21 cellular contexts compared by ENCODE assay signal in the genomic region with DNA sequence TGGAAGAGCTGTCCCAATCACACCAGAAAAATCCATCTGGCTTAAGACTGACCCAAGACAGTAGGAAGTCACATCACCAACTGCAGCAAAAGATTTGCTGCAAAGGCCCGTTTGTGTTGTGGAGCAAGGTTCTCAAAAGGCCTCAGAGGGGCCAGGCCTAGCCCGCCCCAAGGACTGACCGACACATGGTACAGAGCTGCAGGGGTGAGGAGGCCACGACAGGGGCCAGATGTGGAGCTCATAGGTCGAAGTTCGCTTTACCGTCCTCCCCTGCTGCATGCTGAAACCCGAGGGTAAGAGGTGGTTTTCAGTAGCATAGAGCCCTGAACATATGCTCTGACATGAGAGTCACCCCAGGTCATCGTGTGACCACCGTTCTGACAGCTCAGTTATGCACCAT. TPM values are rescaled to one million over a fixed set of nuclear protein-coding genes. Genes with fewer than 3 reads are reported as not detected.
DNase-seq lines count a peak whose midpoint lies in the region; ATAC-seq, FAIRE-seq and TF ChIP-seq lines count a peak whose summit lies in the region.
"Had no signal": no experiment of that assay in that cellular context is flagged by ENCODE, and none has a peak within 500 bp of the region (broad histone marks: within the 10 kb centered on the region; RNA-seq: fewer than 3 reads in every experiment).

No MANE protein-coding gene starts in this region.

- no peak overlapping the region for H3K27ac Mint-ChIP-seq in stimulated activated memory B cell treated with anti-CD40 and anti-IgM and Interleukin-4, amounts not matched to agents 10 μg/mL and 1 μg/mL and 100 μg/mL, for 72 hours
- H3K27ac Mint-ChIP-seq: CD4-positive, CD25-positive, alpha-beta regulatory T cell; CD8-positive, alpha-beta T cell had no signal

- H4K20me1 ChIP-seq in OCI-LY1 (ENCODE audit: insufficient read depth, low read length): no peaks in the 10 kb centered on the region
- H4K20me1 ChIP-seq in PC-9 (ENCODE audit: insufficient read depth): no peaks in the 10 kb centered on the region

- TF ChIP-seq POLR2A in esophagus muscularis mucosa (IDR thresholded peaks at IDR 0.05; ENCODE audit: low read depth): no peak

- 87% methylated on average over 8 of the region's 10 CpGs for WGBS in esophagus muscularis mucosa

- H3K4me1 Mint-ChIP-seq in stimulated activated memory B cell treated with anti-CD40 and anti-IgM and Interleukin-4, amounts not matched to agents 10 μg/mL and 1 μg/mL and 100 μg/mL, for 72 hours: no peaks in the 10 kb centered on the region
- H3K4me1 Mint-ChIP-seq: CD4-positive, CD25-positive, alpha-beta regulatory T cell had no signal

- H3K27me3 ChIP-seq in OCI-LY1 (ENCODE audit: insufficient read depth, low read length) (no peaks in the 10 kb centered on the region), bronchial epithelial cell (ENCODE audit: control insufficient read depth, insufficient read depth, low read length) (peaks cover 2% of the 10 kb centered on the region), esophagus muscularis mucosa (no peaks in the 10 kb centered on the region), PC-9 (ENCODE audit: insufficient read depth, low read depth) (no peaks in the 10 kb centered on the region)

- ATAC-seq in stimulated activated memory B cell treated with anti-CD40 and anti-IgM and Interleukin-4, amounts not matched to agents 10 μg/mL and 1 μg/mL and 100 μg/mL, for 72 hours: peak; percentile 31
- no peak for ATAC-seq in HG03378 (IDR thresholded peaks at IDR 0.05; ENCODE audit: unreplicated experiment)
- ATAC-seq: CD8-positive, alpha-beta T cell; GM12878 had no signal

- H3K27ac ChIP-seq in OCI-LY1 (ENCODE audit: low read depth, low read length, poor library complexity, severe bottlenecking): no peak overlapping the region
- no peak overlapping the region for H3K27ac ChIP-seq in esophagus muscularis mucosa (replicated peaks in 1 of 4)
- H3K27ac ChIP-seq in PC-9: no peak overlapping the region

- H3K4me2 ChIP-seq in OCI-LY1 (ENCODE audit: low read length) (no peak overlapping the region), PC-9 (no peak overlapping the region)

- H3K4me3 ChIP-seq in OCI-LY1 (ENCODE audit: low read depth, low read length, poor library complexity, severe bottlenecking) (no peak overlapping the region), bronchial epithelial cell (ENCODE audit: low read depth, low read length) (no peak overlapping the region), esophagus muscularis mucosa (no peak overlapping the region), PC-9 (no peak overlapping the region)
- H3K4me3 ChIP-seq: GM12878 had no signal

- no peak overlapping the region for H3K9ac ChIP-seq in OCI-LY1 (ENCODE audit: low read length)

- H3K36me3 ChIP-seq in OCI-LY1 (ENCODE audit: insufficient read depth, low read length) (no peaks in the 10 kb centered on the region), bronchial epithelial cell (ENCODE audit: control insufficient read depth, insufficient read depth, low read length) (no peaks in the 10 kb centered on the region), esophagus muscularis mucosa (peaks cover 0 to 26% (median 3%) of the 10 kb centered on the region in 4 donors), PC-9 (ENCODE audit: low read depth) (no peaks in the 10 kb centered on the region)

- H3K9me2 ChIP-seq in OCI-LY1 (ENCODE audit: low read depth, low read length) (no peaks in the 10 kb centered on the region), PC-9 (ENCODE audit: insufficient read depth) (no peaks in the 10 kb centered on the region)

- H3K4me3 Mint-ChIP-seq in stimulated activated memory B cell treated with anti-CD40 and anti-IgM and Interleukin-4, amounts not matched to agents 10 μg/mL and 1 μg/mL and 100 μg/mL, for 72 hours: no peak overlapping the region
- H3K4me3 Mint-ChIP-seq: CD4-positive, CD25-positive, alpha-beta regulatory T cell; CD8-positive, alpha-beta T cell had no signal

- DNase-seq in bronchial epithelial cell (ENCODE audit: low read depth) (no peak), esophagus muscularis mucosa (ENCODE audit: extremely low spot score) (peak; percentile 86), PC-9 (no peak), DMS114 treated with DMSO at 0.1 percent for 48 hours (lab: John Stamatoyannopoulos, UW; ENCODE audit: unreplicated experiment) (no peak)
- DNase-seq: C1 segment of cervical spinal cord; Caco-2; CD4-positive, CD25-positive, alpha-beta regulatory T cell; CD8-positive, alpha-beta T cell; DMS79; EL; GDM1; GOT3; H7; HCEC 1CT had no signal

- no peaks in the 10 kb centered on the region for H3K9me3 ChIP-seq in OCI-LY1 (ENCODE audit: low read length)
- no peaks in the 10 kb centered on the region for H3K9me3 ChIP-seq in esophagus muscularis mucosa
- no peaks in the 10 kb centered on the region for H3K9me3 ChIP-seq in PC-9 (ENCODE audit: insufficient read depth, low read depth)
- H3K9me3 ChIP-seq: Caco-2 had no signal

- H3F3A ChIP-seq in OCI-LY1 (ENCODE audit: insufficient read depth, low read length) (no peaks in the 10 kb centered on the region), PC-9 (ENCODE audit: insufficient read depth, low read depth) (no peaks in the 10 kb centered on the region)

- H3K4me1 ChIP-seq in OCI-LY1 (ENCODE audit: insufficient read depth, low read length, severe bottlenecking): peaks cover 4% of the 10 kb centered on the region
- H3K4me1 ChIP-seq in esophagus muscularis mucosa: no peaks in the 10 kb centered on the region
- no peaks in the 10 kb centered on the region for H3K4me1 ChIP-seq in PC-9 (replicated peaks; ENCODE audit: insufficient read depth)
- H3K4me1 ChIP-seq: Caco-2 had no signal

- TF ChIP-seq EP300 in esophagus muscularis mucosa (IDR thresholded peaks at IDR 0.05): no peak

- H3K27me3 Mint-ChIP-seq in stimulated activated memory B cell treated with anti-CD40 and anti-IgM and Interleukin-4, amounts not matched to agents 10 μg/mL and 1 μg/mL and 100 μg/mL, for 72 hours: no peaks in the 10 kb centered on the region
- H3K27me3 Mint-ChIP-seq: CD4-positive, CD25-positive, alpha-beta regulatory T cell had no signal

- CTCF ChIA-PET in PC-9 (lab: Charles Lee): no interaction called here

- peaks cover 3% of the 10 kb centered on the region for H3K9me3 Mint-ChIP-seq in stimulated activated memory B cell treated with anti-CD40 and anti-IgM and Interleukin-4, amounts not matched to agents 10 μg/mL and 1 μg/mL and 100 μg/mL, for 72 hours
- H3K9me3 Mint-ChIP-seq: CD8-positive, alpha-beta T cell had no signal

- POLR2A ChIA-PET in PC-9 (lab: Charles Lee; ENCODE audit: unreplicated experiment): no interaction called here

- H3K79me2 ChIP-seq in OCI-LY1 (ENCODE audit: insufficient read depth, low read length): no peaks in the 10 kb centered on the region
- no peaks in the 10 kb centered on the region for H3K79me2 ChIP-seq in PC-9 (ENCODE audit: low read depth)

- no peak for TF ChIP-seq CTCF in OCI-LY1 (IDR thresholded peaks at IDR 0.05; ENCODE audit: low read length)
- no peak for TF ChIP-seq CTCF in bronchial epithelial cell (IDR thresholded peaks at IDR 0.05; ENCODE audit: insufficient read depth, low read length, severe bottlenecking)
- no peak for TF ChIP-seq CTCF in esophagus muscularis mucosa (IDR thresholded peaks at IDR 0.05)
- TF ChIP-seq CTCF in PC-9 (conservative IDR thresholded peaks at IDR 0.05): no peak

- FAIRE-seq in bronchial epithelial cell (lab: Jason Lieb, UNC): peak; percentile 79
- FAIRE-seq: GM12878, GM19239 had no signal

- H2AFZ ChIP-seq in OCI-LY1 (ENCODE audit: low read length): 0 out of 2 replicates have a peak overlapping the region, but pooled peaks have one; percentile 41
- no peak overlapping the region for H2AFZ ChIP-seq in PC-9

- H3K36me3 Mint-ChIP-seq in stimulated activated memory B cell treated with anti-CD40 and anti-IgM and Interleukin-4, amounts not matched to agents 10 μg/mL and 1 μg/mL and 100 μg/mL, for 72 hours: peaks cover 6% of the 10 kb centered on the region
- H3K36me3 Mint-ChIP-seq: CD4-positive, CD25-positive, alpha-beta regulatory T cell; CD8-positive, alpha-beta T cell had no signal

- intact Hi-C loops in esophagus muscularis mucosa (cut with DNase I) (no loop called here), PC-9 (cut with micrococcal nuclease; ENCODE audit: unreplicated experiment) (no loop called here)

- no TSS peak for BruUV-seq in PC-9 (replicated peaks; lab: Mats Ljungman, UMichigan)

RNA-seq across cellular contexts. Expression of a gene that starts 35.5 kb away (rescaled TPM):
- total RNA-seq in bronchial epithelial cell (1.1 and 5.4 TPM in 2 replicates), esophagus muscularis mucosa (10 to 100 TPM in 1 of 4 donors, 1 to 10 TPM in 3; 4.1 to 18.7 (median 6.6) TPM), PC-9 (2021) (13.8 and 17.8 TPM in 2 replicates)
- total RNA-seq: A172; A673; CD4-positive, CD25-positive, alpha-beta regulatory T cell; CD8-positive, alpha-beta T cell had no signal
